Comparison of ENCODE assay signal across 20 cellular contexts in genomic region chr1:73034255-73034654, GRCh38.
DNase-seq lines count a peak whose midpoint lies in the region; FAIRE-seq and TF ChIP-seq lines count a peak whose summit lies in the region.
"Had no signal": no experiment of that assay in that cellular context is flagged by ENCODE, and none has a peak within 500 bp of the region (broad histone marks: within the 10 kb centered on the region; RNA-seq: fewer than 3 reads in every experiment).

No MANE protein-coding gene starts in this region.

- no peaks in the 10 kb centered on the region for H3K36me3 Mint-ChIP-seq in activated T-cell treated with anti-CD3 and anti-CD28 coated beads, Interleukin-2, amount 50 U/mL, for 24 hours (ENCODE audit: low read depth)
- no peaks in the 10 kb centered on the region for H3K36me3 Mint-ChIP-seq in activated CD4-positive, alpha-beta T cell treated with anti-CD3 and anti-CD28 coated beads, Interleukin-2, amount 10 ng/mL, durations not matched to agents 24 days and 14 days (ENCODE audit: low read depth)
- H3K36me3 Mint-ChIP-seq in glutamatergic neuron (ENCODE audit: unreplicated experiment) = no peaks in the 10 kb centered on the region
- H3K36me3 Mint-ChIP-seq: CD14-positive monocyte; CD8-positive, alpha-beta T cell; IgD-negative memory B cell had no signal

- no peak overlapping the region for H2AK5ac ChIP-seq in H1 (ENCODE audit: low read depth, low read length)

- no peak overlapping the region for H3K23ac ChIP-seq in H1 (ENCODE audit: insufficient read length)

- POLR2A ChIA-PET in H1 (lab: Charles Lee; ENCODE audit: partially characterized antibody) = interaction anchor here (0.8 kb wide), 1 partner anchor 10 kb away, joined by 3 read pairs; no protein-coding TSS in a partner anchor

- H3K4me3 Mint-ChIP-seq in activated T-cell treated with anti-CD3 and anti-CD28 coated beads, Interleukin-2, amount 50 U/mL, for 24 hours = no peak overlapping the region
- no peak overlapping the region for H3K4me3 Mint-ChIP-seq in activated CD4-positive, alpha-beta T cell treated with anti-CD3 and anti-CD28 coated beads, Interleukin-2, amount 10 ng/mL, durations not matched to agents 24 days and 14 days
- H3K4me3 Mint-ChIP-seq in glutamatergic neuron (ENCODE audit: unreplicated experiment) = no peak overlapping the region
- H3K4me3 Mint-ChIP-seq: CD14-positive monocyte; CD8-positive, alpha-beta T cell; IgD-negative memory B cell had no signal

- H3K9me3 Mint-ChIP-seq in activated T-cell treated with anti-CD3 and anti-CD28 coated beads, Interleukin-2, amount 50 U/mL, for 24 hours = peaks cover 2% of the 10 kb centered on the region
- no peaks in the 10 kb centered on the region for H3K9me3 Mint-ChIP-seq in activated CD4-positive, alpha-beta T cell treated with anti-CD3 and anti-CD28 coated beads, Interleukin-2, amount 10 ng/mL, durations not matched to agents 24 days and 14 days
- no peaks in the 10 kb centered on the region for H3K9me3 Mint-ChIP-seq in glutamatergic neuron (ENCODE audit: unreplicated experiment)

- H3K27ac Mint-ChIP-seq in activated T-cell treated with anti-CD3 and anti-CD28 coated beads, Interleukin-2, amount 50 U/mL, for 24 hours = no peak overlapping the region
- no peak overlapping the region for H3K27ac Mint-ChIP-seq in activated CD4-positive, alpha-beta T cell treated with anti-CD3 and anti-CD28 coated beads, Interleukin-2, amount 10 ng/mL, durations not matched to agents 24 days and 14 days
- no peak overlapping the region for H3K27ac Mint-ChIP-seq in glutamatergic neuron (ENCODE audit: unreplicated experiment)
- H3K27ac Mint-ChIP-seq: CD14-positive monocyte; CD8-positive, alpha-beta T cell; IgD-negative memory B cell had no signal

- TF ChIP-seq RAD21 in H1 (IDR thresholded peaks at IDR 0.05 in 1 of 2, conservative IDR thresholded peaks at IDR 0.05 in 1 of 2; ENCODE audit: low read depth in 2 of 2, low read length in 2 of 2) = no peak

- FAIRE-seq in H1 (lab: Jason Lieb, UNC) = no peak
- FAIRE-seq: A549, D721Med, GM12892, GM19239 had no signal

- DNase-seq in H1 (ENCODE audit: low read depth in 1 of 2, low spot score in 2 of 2) (no peak), iPS-NIHi11 (ENCODE audit: low spot score) (peak; percentile 3), adrenal gland (no peak), glutamatergic neuron (no peak)
- no peak for DNase-seq in activated T-cell treated with anti-CD3 and anti-CD28 coated beads, Interleukin-2, amount 50 U/mL, for 24 hours
- no peak for DNase-seq in activated CD4-positive, alpha-beta T cell treated with anti-CD3 and anti-CD28 coated beads, Interleukin-2, amount 10 ng/mL, durations not matched to agents 24 days and 14 days
- DNase-seq: CD8-positive, alpha-beta T cell; COR-L47; DMS153; DMS79 treated with DMSO at 0.1 percent for 48 hours; EL; GDM1 had no signal

- no peaks in the 10 kb centered on the region for H4K20me1 ChIP-seq in H1 (replicated peaks in 1 of 2; ENCODE audit: control insufficient read depth in 1 of 2, insufficient read depth in 2 of 2, low read length in 2 of 2)

- no peak overlapping the region for H3K56ac ChIP-seq in H1 (replicated peaks; ENCODE audit: insufficient read length, low read depth, low read length)

- no peaks in the 10 kb centered on the region for H3K27me3 Mint-ChIP-seq in activated T-cell treated with anti-CD3 and anti-CD28 coated beads, Interleukin-2, amount 50 U/mL, for 24 hours
- no peaks in the 10 kb centered on the region for H3K27me3 Mint-ChIP-seq in activated CD4-positive, alpha-beta T cell treated with anti-CD3 and anti-CD28 coated beads, Interleukin-2, amount 10 ng/mL, durations not matched to agents 24 days and 14 days
- no peaks in the 10 kb centered on the region for H3K27me3 Mint-ChIP-seq in glutamatergic neuron (ENCODE audit: unreplicated experiment)
- H3K27me3 Mint-ChIP-seq: IgD-negative memory B cell had no signal

- H2BK120ac ChIP-seq in H1 (replicated peaks; ENCODE audit: low read depth, low read length) = no peak overlapping the region

- H3K27me3 ChIP-seq in HUES48 (ENCODE audit: control insufficient read depth, insufficient read depth, low read length) (no peaks in the 10 kb centered on the region), H1 (replicated peaks in 1 of 4; ENCODE audit: control insufficient read depth in 3 of 4, extremely low read depth in 1 of 4, insufficient read depth in 3 of 4, low read length in 3 of 4) (peaks cover 0 to 1% (median 0%) of the 10 kb centered on the region in 4 experiments; a peak in 1 of 7 replicates), adrenal gland (no peaks in the 10 kb centered on the region)

- no peak overlapping the region for H2AFZ ChIP-seq in H1 (ENCODE audit: low read length)

- H4K8ac ChIP-seq in H1 (ENCODE audit: extremely low read depth, insufficient read depth, low read length) = no peak overlapping the region

- H3K27ac ChIP-seq in HUES48 (ENCODE audit: low read depth, low read length) (peak overlapping the region; percentile 63), H1 (ENCODE audit: low read depth, low read length) (no peak overlapping the region), adrenal gland (no peak overlapping the region)
- H3K27ac ChIP-seq: A549, HL-60 had no signal

- H3K4ac ChIP-seq in H1 (replicated peaks; ENCODE audit: insufficient read length, low read depth, low read length) = no peak overlapping the region

- no peaks in the 10 kb centered on the region for H3K79me1 ChIP-seq in H1 (ENCODE audit: low read depth, low read length)

- peaks cover 34% of the 10 kb centered on the region for H3K4me1 ChIP-seq in HUES48 (ENCODE audit: control insufficient read depth, insufficient read depth, low read length)
- peaks cover 0 to 18% (median 6%) of the 10 kb centered on the region in 4 experiments; a peak in 4 of 7 replicates for H3K4me1 ChIP-seq in H1 (replicated peaks in 1 of 4; ENCODE audit: control insufficient read depth in 3 of 4, insufficient read depth in 4 of 4, low read length in 3 of 4)
- no peaks in the 10 kb centered on the region for H3K4me1 ChIP-seq in adrenal gland (replicated peaks in 1 of 2)
- H3K4me1 ChIP-seq: A549 had no signal

- TF ChIP-seq CTCF in H1 (IDR thresholded peaks at IDR 0.05; ENCODE audit: control extremely low read depth in 1 of 3, insufficient read depth in 1 of 3, low read depth in 1 of 3, low read length in 3 of 3) = no peak
- no peak for TF ChIP-seq CTCF in adrenal gland (IDR thresholded peaks at IDR 0.05)
- TF ChIP-seq CTCF in glutamatergic neuron (IDR thresholded peaks at IDR 0.05; ENCODE audit: partially characterized antibody, unreplicated experiment) = no peak

- no peaks in the 10 kb centered on the region for H3K79me2 ChIP-seq in H1 (ENCODE audit: control insufficient read depth in 1 of 2, insufficient read depth in 2 of 2, low read length in 2 of 2)

- H3K36me3 ChIP-seq in HUES48 (ENCODE audit: control insufficient read depth, insufficient read depth, low read length) (no peaks in the 10 kb centered on the region), H1 (ENCODE audit: control insufficient read depth in 2 of 4, insufficient read depth in 4 of 4, low read length in 3 of 4) (no peaks in the 10 kb centered on the region), adrenal gland (replicated peaks in 1 of 2) (no peaks in the 10 kb centered on the region)

- TF ChIP-seq EP300 in H1 (IDR thresholded peaks at IDR 0.05; ENCODE audit: borderline replicate concordance in 1 of 2, low read depth in 2 of 2, low read length in 2 of 2) = no peak

- no peak overlapping the region for H3K4me3 ChIP-seq in HUES48 (ENCODE audit: low read depth, low read length)
- no peak overlapping the region for H3K4me3 ChIP-seq in H1 (ENCODE audit: extremely low read depth in 1 of 4, insufficient read depth in 2 of 4, low read depth in 3 of 4, low read length in 4 of 4)
- no peak overlapping the region for H3K4me3 ChIP-seq in adrenal gland
- H3K4me3 ChIP-seq: A549 had no signal

- no peak overlapping the region for H2BK15ac ChIP-seq in H1 (ENCODE audit: low read length)

- H2BK5ac ChIP-seq in H1 (ENCODE audit: low read depth, low read length) = 0 out of 2 replicates have a peak overlapping the region, but pooled peaks have one; percentile 62

- H4K91ac ChIP-seq in H1 (replicated peaks; ENCODE audit: insufficient read length, low read length) = no peak overlapping the region

- 79% methylated on average over 4 of the region's 4 CpGs; no CpG with 5 or more reads in 1 of the 2 experiments for WGBS in H1 (ENCODE audit: extremely low coverage in 1 of 2, insufficient coverage in 1 of 2, insufficient read length in 1 of 2, insufficient replicate concordance in 2 of 2, low coverage in 1 of 2, low lambda C conversion rate in 2 of 2, missing lambda C conversion rate in 1 of 2), 2 experiments
- 73 to 85% (median 80%) methylated on average over 4 of the region's 4 CpGs for WGBS in adrenal gland, 4 donors

- no peak overlapping the region; the same call in 1 of the 2 replicates for H3K18ac ChIP-seq in H1 (ENCODE audit: extremely low read depth, low read length)

- TF ChIP-seq POLR2A in H1 (IDR thresholded peaks at IDR 0.05; ENCODE audit: control extremely low read depth in 1 of 2, low read depth in 2 of 2, low read length in 2 of 2) (no peak), adrenal gland (IDR thresholded peaks at IDR 0.05) (no peak)

- H3K23me2 ChIP-seq in H1 (ENCODE audit: low read depth, low read length) = no peaks in the 10 kb centered on the region

- H2BK12ac ChIP-seq in H1 (ENCODE audit: low read depth, low read length) = peak overlapping the region; percentile 22; the same call in 1 of the 2 replicates

- no peak overlapping the region for H3K14ac ChIP-seq in H1 (ENCODE audit: insufficient read length)

- no peak overlapping the region for H4K5ac ChIP-seq in H1 (ENCODE audit: insufficient read length, low read depth, low read length)

- intact Hi-C loops in activated CD4-positive, alpha-beta T cell treated with anti-CD3 and anti-CD28 coated beads, Interleukin-2, amount 10 ng/mL, durations not matched to agents 24 days and 14 days (cut with micrococcal nuclease) = no loop called here
- intact Hi-C loops in adrenal gland (cut with DNase I) = no loop called here

- H3K9ac ChIP-seq in HUES48 (ENCODE audit: low read depth, low read length) = peak overlapping the region; percentile 30; the same call in 1 of the 2 replicates
- no peak overlapping the region for H3K9ac ChIP-seq in H1 (replicated peaks in 1 of 4; ENCODE audit: extremely low read depth in 1 of 4, low read depth in 3 of 4, low read length in 3 of 4)

- H3K4me2 ChIP-seq in H1 (ENCODE audit: insufficient read depth in 1 of 2, low read depth in 2 of 2, low read length in 2 of 2) = peak overlapping the region in 1 of 2 experiments; percentile 12; a peak in 2 of 4 replicates
- H3K4me2 ChIP-seq: A549 had no signal

- no peaks in the 10 kb centered on the region for H3K4me1 Mint-ChIP-seq in activated T-cell treated with anti-CD3 and anti-CD28 coated beads, Interleukin-2, amount 50 U/mL, for 24 hours (ENCODE audit: low read depth)
- H3K4me1 Mint-ChIP-seq in activated CD4-positive, alpha-beta T cell treated with anti-CD3 and anti-CD28 coated beads, Interleukin-2, amount 10 ng/mL, durations not matched to agents 24 days and 14 days = no peaks in the 10 kb centered on the region
- H3K4me1 Mint-ChIP-seq in glutamatergic neuron (ENCODE audit: low read depth, unreplicated experiment) = no peaks in the 10 kb centered on the region
- H3K4me1 Mint-ChIP-seq: CD14-positive monocyte, IgD-negative memory B cell had no signal

- H2BK20ac ChIP-seq in H1 (ENCODE audit: low read length) = no peak overlapping the region

- CTCF ChIA-PET in H1 (lab: Charles Lee; ENCODE audit: partially characterized antibody) = interaction anchor here (0.6 to 1.2 kb wide), 2 partner anchors 10 to 1657 kb away, joined by 3 to 4 read pairs; no protein-coding TSS in a partner anchor

- H3K9me3 ChIP-seq in HUES48 (ENCODE audit: control insufficient read depth, insufficient read depth, low read length) (no peaks in the 10 kb centered on the region), H1 (ENCODE audit: insufficient read depth in 2 of 2, low read depth in 1 of 2, low read length in 1 of 2) (no peaks in the 10 kb centered on the region), adrenal gland (replicated peaks in 1 of 3) (no peaks in the 10 kb centered on the region)
- H3K9me3 ChIP-seq: A549 had no signal
